In the genomic region with DNA sequence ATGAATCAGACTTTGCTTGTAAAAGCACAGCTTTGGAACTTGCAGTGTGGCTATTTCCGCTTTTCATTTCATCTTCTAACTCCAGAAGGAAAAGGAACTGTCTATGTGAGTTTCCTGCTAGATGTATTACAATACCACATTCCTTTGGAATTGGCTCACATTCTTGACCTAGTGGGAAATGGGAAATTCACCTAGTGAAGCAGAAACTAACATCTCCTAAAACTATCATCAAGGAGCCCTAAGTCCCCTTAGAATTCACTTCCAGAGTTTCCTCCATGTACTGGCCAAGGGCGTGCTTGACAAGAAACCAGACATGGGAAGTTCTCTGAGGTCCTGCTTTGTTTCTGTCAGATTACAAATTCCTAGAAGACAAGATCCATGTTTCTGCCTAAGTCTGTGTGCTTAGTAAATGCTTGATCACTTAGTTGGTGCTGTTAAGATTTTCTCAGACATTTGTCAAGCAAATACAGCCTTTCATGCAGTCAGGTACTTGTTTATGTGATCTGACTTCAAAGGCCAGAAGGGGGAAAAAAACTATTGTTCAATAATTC, we compare ENCODE assay signal across 12 cellular contexts.
DNase-seq lines count a peak whose midpoint lies in the region; ATAC-seq, FAIRE-seq and TF ChIP-seq lines count a peak whose summit lies in the region.
"Had no signal": no experiment of that assay in that cellular context is flagged by ENCODE, and none has a peak within 500 bp of the region (broad histone marks: within the 10 kb centered on the region; RNA-seq: fewer than 3 reads in every experiment).

No MANE protein-coding gene starts in this region.

- intact Hi-C loops in K562 (cut with micrococcal nuclease) = loop anchor here (10.0 kb wide), 2 partner anchors 113 to 257 kb away; no protein-coding TSS in a partner anchor
- intact Hi-C loops in CD8-positive, alpha-beta T cell (cut with DNase I, micrococcal nuclease) = no loop called here

- peaks cover 43% of the 10 kb centered on the region for H3K4me1 ChIP-seq in GM23248 (ENCODE audit: insufficient read depth)
- peaks cover 0 to 5% of the 10 kb centered on the region in 2 experiments; a peak in 1 of 5 replicates for H3K4me1 ChIP-seq in K562 (replicated peaks in 1 of 2; ENCODE audit: control insufficient read depth in 2 of 2, insufficient read depth in 2 of 2, low read length in 2 of 2)
- peaks cover 35% of the 10 kb centered on the region for H3K4me1 ChIP-seq in skeletal muscle satellite cell (ENCODE audit: control insufficient read depth, insufficient read depth, low read length)
- no peaks in the 10 kb centered on the region for H3K4me1 ChIP-seq in CD8-positive, alpha-beta T cell (ENCODE audit: insufficient read depth, low read length)

- H4K20me1 ChIP-seq in GM23248 (ENCODE audit: insufficient read depth) (no peaks in the 10 kb centered on the region), K562 (replicated peaks; ENCODE audit: control insufficient read depth, insufficient read depth, low read length) (no peaks in the 10 kb centered on the region)

- TF ChIP-seq EP300 in K562 (IDR thresholded peaks at IDR 0.05; ENCODE audit: low read length) = no peak

- ATAC-seq in K562 = no peak
- no peak for ATAC-seq in T-cell (replicated peaks in 1 of 4)
- ATAC-seq in CD8-positive, alpha-beta T cell = no peak
- ATAC-seq in effector memory CD8-positive, alpha-beta T cell (replicated peaks) = no peak
- no peak for ATAC-seq in GM18861 (IDR thresholded peaks at IDR 0.05; ENCODE audit: unreplicated experiment)

- H3K27ac Mint-ChIP-seq in T-cell = no peak overlapping the region
- H3K27ac Mint-ChIP-seq in CD8-positive, alpha-beta T cell = no peak overlapping the region
- H3K27ac Mint-ChIP-seq in effector memory CD8-positive, alpha-beta T cell = no peak overlapping the region
- H3K27ac Mint-ChIP-seq: activated naive CD4-positive, alpha-beta T cell treated with anti-CD3 and anti-CD28 coated beads for 36 hours had no signal

- H3K36me3 ChIP-seq in GM23248 (ENCODE audit: low read depth) = no peaks in the 10 kb centered on the region
- no peaks in the 10 kb centered on the region for H3K36me3 ChIP-seq in K562 (ENCODE audit: control insufficient read depth, insufficient read depth, low read length)
- H3K36me3 ChIP-seq in skeletal muscle satellite cell (ENCODE audit: insufficient read depth, low read length) = no peaks in the 10 kb centered on the region
- H3K36me3 ChIP-seq in CD8-positive, alpha-beta T cell (ENCODE audit: insufficient read depth, low read length) = no peaks in the 10 kb centered on the region

- peak; percentile 82 for DNase-seq in GM23248
- no peak for DNase-seq in K562 (ENCODE audit: extremely low read depth in 1 of 4, low spot score in 3 of 4)
- peak; percentile 15 for DNase-seq in iPS-NIHi7 (ENCODE audit: extremely low spot score)
- DNase-seq in T-cell = no peak
- no peak for DNase-seq in CD8-positive, alpha-beta T cell
- no peak for DNase-seq in effector memory CD8-positive, alpha-beta T cell
- DNase-seq: activated naive CD4-positive, alpha-beta T cell treated with anti-CD3 and anti-CD28 coated beads for 36 hours; hypothalamus; NCI-H2227 treated with DMSO at 0.1 percent for 48 hours had no signal

- TF ChIP-seq CTCF in K562 (IDR thresholded peaks at IDR 0.05 in 2 of 3, conservative IDR thresholded peaks at IDR 0.05 in 1 of 3; ENCODE audit: insufficient read depth in 2 of 3, low read depth in 1 of 3, low read length in 3 of 3) = no peak
- TF ChIP-seq CTCF in CD8-positive, alpha-beta T cell (IDR thresholded peaks at IDR 0.05) = no peak

- in situ Hi-C loops in GM23248 (cut with MboI) = no loop called here
- in situ Hi-C loops in K562 (cut with MboI) = no loop called here

- H3K9me3 ChIP-seq in GM23248 (ENCODE audit: low read depth) (no peaks in the 10 kb centered on the region), K562 (replicated peaks; ENCODE audit: control insufficient read depth, insufficient read depth, low read depth, low read length) (no peaks in the 10 kb centered on the region), skeletal muscle satellite cell (replicated peaks; ENCODE audit: low read length) (no peaks in the 10 kb centered on the region)
- H3K9me3 ChIP-seq in CD8-positive, alpha-beta T cell (ENCODE audit: low read length) = no peaks in the 10 kb centered on the region

- no peak for TF ChIP-seq POLR2A in K562 (conservative IDR thresholded peaks at IDR 0.05)

- no peaks in the 10 kb centered on the region for H3K79me2 ChIP-seq in GM23248 (ENCODE audit: insufficient read depth)
- H3K79me2 ChIP-seq in K562 (ENCODE audit: control insufficient read depth, insufficient read depth, low read length) = no peaks in the 10 kb centered on the region

- FAIRE-seq in K562 (lab: Jason Lieb, UNC) = no peak
- FAIRE-seq: G401.6 had no signal

- no peaks in the 10 kb centered on the region for H3K27me3 ChIP-seq in GM23248 (replicated peaks; ENCODE audit: insufficient read depth)
- no peaks in the 10 kb centered on the region for H3K27me3 ChIP-seq in K562 (ENCODE audit: control insufficient read depth in 2 of 2, insufficient read depth in 2 of 2, low read length in 2 of 2)
- no peaks in the 10 kb centered on the region for H3K27me3 ChIP-seq in skeletal muscle satellite cell (ENCODE audit: control insufficient read depth, insufficient read depth, low read length)
- no peaks in the 10 kb centered on the region for H3K27me3 ChIP-seq in CD8-positive, alpha-beta T cell (ENCODE audit: insufficient read depth, low read length)

- H3K36me3 Mint-ChIP-seq in T-cell = no peaks in the 10 kb centered on the region
- H3K36me3 Mint-ChIP-seq in CD8-positive, alpha-beta T cell = no peaks in the 10 kb centered on the region
- peaks cover 3% of the 10 kb centered on the region for H3K36me3 Mint-ChIP-seq in effector memory CD8-positive, alpha-beta T cell (ENCODE audit: insufficient read depth)

- no peaks in the 10 kb centered on the region for H3K4me1 Mint-ChIP-seq in T-cell
- no peaks in the 10 kb centered on the region for H3K4me1 Mint-ChIP-seq in CD8-positive, alpha-beta T cell (ENCODE audit: low read depth)
- no peaks in the 10 kb centered on the region for H3K4me1 Mint-ChIP-seq in effector memory CD8-positive, alpha-beta T cell (ENCODE audit: low read depth in 2 of 2)

- POLR2A ChIA-PET in K562 (lab: Yijun Ruan, JAX) = no interaction called here
- POLR2A ChIA-PET in T-cell (lab: Charles Lee) = no interaction called here
- POLR2A ChIA-PET in CD8-positive, alpha-beta T cell (lab: Charles Lee) = no interaction called here

- no peaks in the 10 kb centered on the region for H3K9me3 Mint-ChIP-seq in T-cell
- no peaks in the 10 kb centered on the region for H3K9me3 Mint-ChIP-seq in CD8-positive, alpha-beta T cell
- no peaks in the 10 kb centered on the region for H3K9me3 Mint-ChIP-seq in effector memory CD8-positive, alpha-beta T cell
- H3K9me3 Mint-ChIP-seq: activated naive CD4-positive, alpha-beta T cell treated with anti-CD3 and anti-CD28 coated beads for 36 hours had no signal

- no peak for TF ChIP-seq RAD21 in K562 (CRISPR knock-in tag; conservative IDR thresholded peaks at IDR 0.05 in 1 of 2, IDR thresholded peaks at IDR 0.05 in 1 of 2)

- no TSS peak for BruUV-seq in K562 (replicated peaks; lab: Mats Ljungman, UMichigan)

- no peaks in the 10 kb centered on the region for H3K9me1 ChIP-seq in K562 (ENCODE audit: control insufficient read depth, insufficient read depth, low read length)

- H3K27ac ChIP-seq in GM23248 (peak overlapping the region; percentile 76), K562 (ENCODE audit: extremely low read depth, low read depth, low read length) (no peak overlapping the region)
- no peak overlapping the region for H3K27ac ChIP-seq in CD8-positive, alpha-beta T cell (ENCODE audit: low read depth, low read length)

- H3K4me3 Mint-ChIP-seq in T-cell = no peak overlapping the region
- H3K4me3 Mint-ChIP-seq in CD8-positive, alpha-beta T cell = no peak overlapping the region
- H3K4me3 Mint-ChIP-seq in effector memory CD8-positive, alpha-beta T cell = no peak overlapping the region
- H3K4me3 Mint-ChIP-seq: activated naive CD4-positive, alpha-beta T cell treated with anti-CD3 and anti-CD28 coated beads for 36 hours had no signal

- H3K4me3 ChIP-seq in GM23248 = no peak overlapping the region
- H3K4me3 ChIP-seq in K562 = no peak overlapping the region
- no peak overlapping the region for H3K4me3 ChIP-seq in skeletal muscle satellite cell (ENCODE audit: low read length)
- no peak overlapping the region for H3K4me3 ChIP-seq in CD8-positive, alpha-beta T cell (ENCODE audit: low read depth, low read length)

- H3K4me2 ChIP-seq in GM23248 (ENCODE audit: unreplicated experiment) (peak overlapping the region; percentile 59), K562 (ENCODE audit: insufficient read depth, low read length) (no peak overlapping the region), skeletal muscle satellite cell (ENCODE audit: low read length) (peak overlapping the region; percentile 16)

- no peaks in the 10 kb centered on the region for H3K9me2 ChIP-seq in GM23248 (ENCODE audit: insufficient read depth)

- H3K9ac ChIP-seq in GM23248 (peak overlapping the region; percentile 48), K562 (ENCODE audit: insufficient read depth in 1 of 2, low read depth in 2 of 2, low read length in 2 of 2) (no peak overlapping the region), skeletal muscle satellite cell (ENCODE audit: low read depth, low read length) (peak overlapping the region; percentile 67)

- H3K27me3 Mint-ChIP-seq in T-cell = peaks cover 4 to 6% of the 10 kb centered on the region in 2 donors
- peaks cover 10% of the 10 kb centered on the region for H3K27me3 Mint-ChIP-seq in CD8-positive, alpha-beta T cell (ENCODE audit: low read depth)
- peaks cover 19 to 30% of the 10 kb centered on the region in 2 donors for H3K27me3 Mint-ChIP-seq in effector memory CD8-positive, alpha-beta T cell

- H2AFZ ChIP-seq in GM23248 = no peak overlapping the region
- peak overlapping the region; percentile 51; the same call in 1 of the 2 replicates for H2AFZ ChIP-seq in K562 (ENCODE audit: low read depth, low read length)

- H3F3A ChIP-seq in GM23248 (ENCODE audit: insufficient read depth) = peaks cover 61% of the 10 kb centered on the region

- CTCF ChIA-PET in K562 (lab: Yijun Ruan, JAX; ENCODE audit: low intra/inter-chr PET ratio) = no interaction called here
- CTCF ChIA-PET in T-cell (lab: Charles Lee) = no interaction called here
- CTCF ChIA-PET in CD8-positive, alpha-beta T cell (lab: Charles Lee) = no interaction called here

- WGBS in GM23248 (ENCODE audit: low coverage in 1 of 2, low lambda C conversion rate in 2 of 2, missing lambda C conversion rate in 2 of 2), 2 experiments = 19 to 52% methylated on average over 2 of the region's 2 CpGs
- 92% methylated on average over 1 of the region's 2 CpGs for WGBS in K562 (ENCODE audit: insufficient coverage, low coverage, missing lambda C conversion rate)

Comparison
In these comparisons a context has a peak if more than half of its experiments do, and no peak if none do; other contexts are left out.
1. DNase-seq: peak in GM23248 (single experiment) and iPS-NIHi7 (single experiment); none in K562 (0 of 4), T-cell (0 of 34), CD8-positive, alpha-beta T cell (0 of 7) and effector memory CD8-positive, alpha-beta T cell (0 of 3).
2. H3K9ac ChIP-seq: peak in GM23248 (single experiment) and skeletal muscle satellite cell (single experiment); none in K562 (0 of 2).